ENCODE assay signal across 1 cellular context in the genomic region with DNA sequence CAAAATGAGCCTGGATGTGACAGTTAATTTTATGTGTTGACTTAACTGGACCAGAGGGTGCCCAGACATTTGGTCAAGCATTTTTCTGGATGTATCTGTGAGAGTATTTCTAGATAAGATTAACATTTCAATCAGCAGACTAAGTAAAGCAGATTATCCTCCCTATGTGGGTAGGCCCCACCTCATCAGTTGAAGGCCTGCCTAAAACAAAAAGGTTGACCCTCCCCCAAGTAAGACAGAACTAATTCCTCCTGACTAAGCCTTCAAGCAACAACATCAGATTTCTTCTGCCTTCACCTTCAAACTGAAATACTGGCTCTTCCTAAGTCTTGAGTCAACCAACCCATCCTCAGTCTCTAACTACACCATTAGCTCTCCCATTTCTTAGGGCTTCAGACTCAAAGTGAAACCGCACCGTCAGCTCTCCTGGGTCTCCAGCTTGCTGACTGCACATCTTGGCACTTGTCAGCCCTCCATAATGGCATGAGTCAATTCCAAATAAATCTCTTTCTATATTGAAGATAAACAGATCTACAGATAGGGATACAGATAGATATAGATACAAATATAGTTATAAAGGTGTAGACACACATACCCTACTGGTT.
TF ChIP-seq lines count a peak whose summit lies in the region.

No MANE protein-coding gene starts in this region.

TF ChIP-seq in K562, 482 proteins besides CTCF, POLR2A, EP300 and RAD21 (continued from another document):
- TF ChIP-seq ZBTB49 (CRISPR knock-in tag; IDR thresholded peaks at IDR 0.05; ENCODE audit: borderline replicate concordance) (no peak), SIN3A (IDR thresholded peaks at IDR 0.05; ENCODE audit: borderline replicate concordance in 2 of 2, control insufficient read depth in 1 of 2, low read depth in 2 of 2, low read length in 2 of 2) (no peak), ZNF431 (CRISPR knock-in tag; IDR thresholded peaks at IDR 0.05) (no peak), TRIM28 (IDR thresholded peaks at IDR 0.05) (no peak), KLF1 (tag; IDR thresholded peaks at IDR 0.05) (no peak), GTF2E2 (tag; IDR thresholded peaks at IDR 0.05) (no peak), ZNF316 (IDR thresholded peaks at IDR 0.05) (peak; percentile 78), TAF9B (IDR thresholded peaks at IDR 0.05; ENCODE audit: partially characterized antibody) (peak; percentile 33), ZNF274 (IDR thresholded peaks at IDR 0.05; ENCODE audit: borderline replicate concordance, low read depth, low read length) (no peak), ZNF134 (CRISPR knock-in tag; conservative IDR thresholded peaks at IDR 0.05) (peak; percentile 97), MAFK (IDR thresholded peaks at IDR 0.05; ENCODE audit: low read length) (no peak), MIER1 (IDR thresholded peaks at IDR 0.05; ENCODE audit: low read depth) (no peak), HOMEZ (CRISPR knock-in tag; IDR thresholded peaks at IDR 0.05) (no peak), ZZZ3 (IDR thresholded peaks at IDR 0.05) (no peak)
- TF ChIP-seq, protein P1, sequence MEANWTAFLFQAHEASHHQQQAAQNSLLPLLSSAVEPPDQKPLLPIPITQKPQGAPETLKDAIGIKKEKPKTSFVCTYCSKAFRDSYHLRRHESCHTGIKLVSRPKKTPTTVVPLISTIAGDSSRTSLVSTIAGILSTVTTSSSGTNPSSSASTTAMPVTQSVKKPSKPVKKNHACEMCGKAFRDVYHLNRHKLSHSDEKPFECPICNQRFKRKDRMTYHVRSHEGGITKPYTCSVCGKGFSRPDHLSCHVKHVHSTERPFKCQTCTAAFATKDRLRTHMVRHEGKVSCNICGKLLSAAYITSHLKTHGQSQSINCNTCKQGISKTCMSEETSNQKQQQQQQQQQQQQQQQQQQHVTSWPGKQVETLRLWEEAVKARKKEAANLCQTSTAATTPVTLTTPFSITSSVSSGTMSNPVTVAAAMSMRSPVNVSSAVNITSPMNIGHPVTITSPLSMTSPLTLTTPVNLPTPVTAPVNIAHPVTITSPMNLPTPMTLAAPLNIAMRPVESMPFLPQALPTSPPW (CRISPR knock-in tag; IDR thresholded peaks at IDR 0.05) = no peak
- TF ChIP-seq, protein P2, sequence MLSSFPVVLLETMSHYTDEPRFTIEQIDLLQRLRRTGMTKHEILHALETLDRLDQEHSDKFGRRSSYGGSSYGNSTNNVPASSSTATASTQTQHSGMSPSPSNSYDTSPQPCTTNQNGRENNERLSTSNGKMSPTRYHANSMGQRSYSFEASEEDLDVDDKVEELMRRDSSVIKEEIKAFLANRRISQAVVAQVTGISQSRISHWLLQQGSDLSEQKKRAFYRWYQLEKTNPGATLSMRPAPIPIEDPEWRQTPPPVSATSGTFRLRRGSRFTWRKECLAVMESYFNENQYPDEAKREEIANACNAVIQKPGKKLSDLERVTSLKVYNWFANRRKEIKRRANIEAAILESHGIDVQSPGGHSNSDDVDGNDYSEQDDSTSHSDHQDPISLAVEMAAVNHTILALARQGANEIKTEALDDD (IDR thresholded peaks at IDR 0.05) = peak; percentile 84
- TF ChIP-seq, protein P3, sequence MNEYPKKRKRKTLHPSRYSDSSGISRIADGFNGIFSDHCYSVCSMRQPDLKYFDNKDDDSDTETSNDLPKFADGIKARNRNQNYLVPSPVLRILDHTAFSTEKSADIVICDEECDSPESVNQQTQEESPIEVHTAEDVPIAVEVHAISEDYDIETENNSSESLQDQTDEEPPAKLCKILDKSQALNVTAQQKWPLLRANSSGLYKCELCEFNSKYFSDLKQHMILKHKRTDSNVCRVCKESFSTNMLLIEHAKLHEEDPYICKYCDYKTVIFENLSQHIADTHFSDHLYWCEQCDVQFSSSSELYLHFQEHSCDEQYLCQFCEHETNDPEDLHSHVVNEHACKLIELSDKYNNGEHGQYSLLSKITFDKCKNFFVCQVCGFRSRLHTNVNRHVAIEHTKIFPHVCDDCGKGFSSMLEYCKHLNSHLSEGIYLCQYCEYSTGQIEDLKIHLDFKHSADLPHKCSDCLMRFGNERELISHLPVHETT (CRISPR knock-in tag; conservative IDR thresholded peaks at IDR 0.05 in 1 of 2, IDR thresholded peaks at IDR 0.05 in 1 of 2) = no peak
